Comparison of ENCODE assay signal across 1 cellular context in genomic region chr6:36244641-36245280, GRCh38.
TF ChIP-seq lines count a peak whose summit lies in the region.

No MANE protein-coding gene starts in this region.

TF ChIP-seq in HepG2, 621 proteins besides CTCF, POLR2A, EP300 and RAD21 (continued from another document and continues in another):
- TF ChIP-seq ZZZ3 (CRISPR knock-in tag; IDR thresholded peaks at IDR 0.05; ENCODE audit: borderline replicate concordance), result no peak
- peak; percentile 74 for TF ChIP-seq PBX2 (CRISPR knock-in tag; IDR thresholded peaks at IDR 0.05)
- TF ChIP-seq TRAFD1 (CRISPR knock-in tag; IDR thresholded peaks at IDR 0.05; ENCODE audit: borderline replicate concordance), result no peak
- no peak for TF ChIP-seq ZNF607 (CRISPR knock-in tag; IDR thresholded peaks at IDR 0.05; ENCODE audit: borderline replicate concordance)
- TF ChIP-seq YEATS4 (CRISPR knock-in tag; IDR thresholded peaks at IDR 0.05; ENCODE audit: borderline replicate concordance), result 0 out of 2 replicates have a peak, but pooled peaks have one; percentile 26
- no peak for TF ChIP-seq MLX (CRISPR knock-in tag; IDR thresholded peaks at IDR 0.05)
- TF ChIP-seq MED13 (CRISPR knock-in tag; IDR thresholded peaks at IDR 0.05), result no peak
- TF ChIP-seq EZH2 (conservative IDR thresholded peaks at IDR 0.05; ENCODE audit: low read depth, low read length), result no peak
- TF ChIP-seq PAF1 (CRISPR knock-in tag; IDR thresholded peaks at IDR 0.05), result no peak
- no peak for TF ChIP-seq GMEB1 (CRISPR knock-in tag; IDR thresholded peaks at IDR 0.05; ENCODE audit: borderline replicate concordance)
- TF ChIP-seq ZSCAN9 (CRISPR knock-in tag; IDR thresholded peaks at IDR 0.05; ENCODE audit: borderline replicate concordance), result no peak
- no peak for TF ChIP-seq PHB2 (IDR thresholded peaks at IDR 0.05; ENCODE audit: partially characterized antibody)
- no peak for TF ChIP-seq ZNF318 (CRISPR knock-in tag; IDR thresholded peaks at IDR 0.05)
- TF ChIP-seq ZNF121 (CRISPR knock-in tag; IDR thresholded peaks at IDR 0.05), result no peak
- no peak for TF ChIP-seq BORCS8-MEF2B (CRISPR knock-in tag; IDR thresholded peaks at IDR 0.05)
- TF ChIP-seq ZFP1 (CRISPR knock-in tag; IDR thresholded peaks at IDR 0.05), result no peak
- TF ChIP-seq KLF16 (CRISPR knock-in tag; IDR thresholded peaks at IDR 0.05), result no peak
- no peak for TF ChIP-seq ZNF282 (IDR thresholded peaks at IDR 0.05; ENCODE audit: partially characterized antibody)
- TF ChIP-seq TEAD3 (CRISPR knock-in tag; optimal IDR thresholded peaks at IDR 0.05; ENCODE audit: borderline replicate concordance), result peak; percentile 43
- TF ChIP-seq SIN3B (IDR thresholded peaks at IDR 0.05; ENCODE audit: low read length), result no peak
- TF ChIP-seq RCOR2 (CRISPR knock-in tag; IDR thresholded peaks at IDR 0.05), result no peak
- no peak for TF ChIP-seq GTF3A (CRISPR knock-in tag; conservative IDR thresholded peaks at IDR 0.05)
- TF ChIP-seq ARNT2 (CRISPR knock-in tag; IDR thresholded peaks at IDR 0.05; ENCODE audit: low read depth), result 0 out of 2 replicates have a peak, but pooled peaks have one; percentile 13
- TF ChIP-seq HNF4A (CRISPR knock-in tag; IDR thresholded peaks at IDR 0.05), result peak; percentile 8; the same call in 1 of the 2 replicates
- TF ChIP-seq ZNF143 (CRISPR knock-in tag; IDR thresholded peaks at IDR 0.05), result no peak
- 0 out of 2 replicates have a peak, but pooled peaks have one; percentile 44 for TF ChIP-seq SALL1 (CRISPR knock-in tag; IDR thresholded peaks at IDR 0.05)
- no peak for TF ChIP-seq ZNF709 (CRISPR knock-in tag; IDR thresholded peaks at IDR 0.05)
- no peak for TF ChIP-seq ZNF563 (CRISPR knock-in tag; IDR thresholded peaks at IDR 0.05)
- TF ChIP-seq ZSCAN30 (CRISPR knock-in tag; IDR thresholded peaks at IDR 0.05), result no peak
- no peak for TF ChIP-seq ZNF484 (CRISPR knock-in tag; IDR thresholded peaks at IDR 0.05; ENCODE audit: borderline replicate concordance, low read depth)
- TF ChIP-seq ATF7-NPFF (CRISPR knock-in tag; IDR thresholded peaks at IDR 0.05; ENCODE audit: low read depth), result no peak
- no peak for TF ChIP-seq CENPX (CRISPR knock-in tag; IDR thresholded peaks at IDR 0.05)
- no peak for TF ChIP-seq MYNN (CRISPR knock-in tag; IDR thresholded peaks at IDR 0.05; ENCODE audit: low read depth)
- TF ChIP-seq NR2F6 (IDR thresholded peaks at IDR 0.05), result peak; percentile 53
- TF ChIP-seq NR2F6 (CRISPR knock-in tag; IDR thresholded peaks at IDR 0.05), result no peak; the same call in 1 of the 2 replicates
- TF ChIP-seq RFX5 (IDR thresholded peaks at IDR 0.05; ENCODE audit: low read depth, low read length), result no peak
- TF ChIP-seq NR2F1 (CRISPR knock-in tag; IDR thresholded peaks at IDR 0.05), result no peak
- no peak for TF ChIP-seq BCL6 (CRISPR knock-in tag; IDR thresholded peaks at IDR 0.05)
- no peak for TF ChIP-seq HBP1 (CRISPR knock-in tag; IDR thresholded peaks at IDR 0.05; ENCODE audit: low read depth)
- TF ChIP-seq ONECUT2 (CRISPR knock-in tag; IDR thresholded peaks at IDR 0.05), result peak; percentile 81
- no peak for TF ChIP-seq ESRRA (CRISPR knock-in tag; IDR thresholded peaks at IDR 0.05; ENCODE audit: low read depth)
- no peak for TF ChIP-seq ATM (IDR thresholded peaks at IDR 0.05; ENCODE audit: borderline replicate concordance)
- TF ChIP-seq HOXA9 (CRISPR knock-in tag; IDR thresholded peaks at IDR 0.05; ENCODE audit: borderline replicate concordance), result peak; percentile 100
- no peak for TF ChIP-seq AGO1 (IDR thresholded peaks at IDR 0.05; ENCODE audit: low read depth, low read length, poor library complexity, severe bottlenecking)
- no peak for TF ChIP-seq NFKBIZ (CRISPR knock-in tag; IDR thresholded peaks at IDR 0.05)
- TF ChIP-seq POGZ (CRISPR knock-in tag; IDR thresholded peaks at IDR 0.05), result peak; percentile 67
- no peak for TF ChIP-seq SOX13 (IDR thresholded peaks at IDR 0.05)
- TF ChIP-seq SOX13 (CRISPR knock-in tag; conservative IDR thresholded peaks at IDR 0.05 in 1 of 2, IDR thresholded peaks at IDR 0.05 in 1 of 2), result 0 out of 4 replicates have a peak, but pooled peaks of 1 of the 2 experiments have one; percentile 22
- TF ChIP-seq MXD4 (CRISPR knock-in tag; IDR thresholded peaks at IDR 0.05), result no peak
- no peak for TF ChIP-seq ZMYM4 (CRISPR knock-in tag; IDR thresholded peaks at IDR 0.05)
- TF ChIP-seq HNF1A (IDR thresholded peaks at IDR 0.05; ENCODE audit: low read depth), result no peak
- TF ChIP-seq HNF1A (CRISPR knock-in tag; IDR thresholded peaks at IDR 0.05; ENCODE audit: borderline replicate concordance), result no peak
- no peak for TF ChIP-seq ZNF331 (CRISPR knock-in tag; IDR thresholded peaks at IDR 0.05)
- no peak for TF ChIP-seq GPN1 (CRISPR knock-in tag; IDR thresholded peaks at IDR 0.05; ENCODE audit: borderline replicate concordance)
- no peak for TF ChIP-seq ETV6 (CRISPR knock-in tag; conservative IDR thresholded peaks at IDR 0.05)
